ENCODE assay signal across 15 cellular contexts in genomic region chr3:158769519-158770253, GRCh38. TPM values are rescaled to one million over a fixed set of nuclear protein-coding genes. Genes with fewer than 3 reads are reported as not detected.
A peak's percentile ranks its signal among the peaks of the same experiment; 100 is the strongest.
DNase-seq lines count a peak whose midpoint lies in the region; ATAC-seq and TF ChIP-seq lines count a peak whose summit lies in the region.
"Had no signal": no experiment of that assay in that cellular context is flagged by ENCODE, and none has a peak within 500 bp of the region (broad histone marks: within the 10 kb centered on the region; RNA-seq: fewer than 3 reads in every experiment).

No MANE protein-coding gene starts in this region.

- TF ChIP-seq CTCF in AG04450 (IDR thresholded peaks at IDR 0.05; ENCODE audit: low read depth, low read length) (no peak), sigmoid colon (IDR thresholded peaks at IDR 0.05) (no peak)

- no peak overlapping the region for H3K4me3 ChIP-seq in AG04450 (ENCODE audit: low read depth, low read length)
- no peak overlapping the region for H3K4me3 ChIP-seq in adipocyte (ENCODE audit: low read length)
- no peak overlapping the region for H3K4me3 ChIP-seq in sigmoid colon
- H3K4me3 ChIP-seq: skin epidermis had no signal

- TF ChIP-seq EP300 in sigmoid colon (IDR thresholded peaks at IDR 0.05) = no peak

- 54 to 63% methylated on average over 5 of the region's 5 CpGs for WGBS in sigmoid colon, 2 donors

- no peak for DNase-seq in AG04450 (ENCODE audit: low read depth, low spot score)
- DNase-seq in adipocyte (ENCODE audit: low read depth) = peak; percentile 16
- DNase-seq in left ventricle myocardium superior = no peak
- no peak for DNase-seq in sigmoid colon
- no peak for DNase-seq in activated naive CD4-positive, alpha-beta T cell treated with anti-CD3 and anti-CD28 coated beads, Interleukin-2, amount 50 U/mL, for 16 hours
- DNase-seq in inferior parietal cortex (ENCODE audit: extremely low spot score) = no peak
- DNase-seq: activated CD4-positive, CD25-positive, alpha-beta regulatory T cell treated with anti-CD3 and anti-CD28 coated beads, Interleukin-2, amount 50 U/mL, for 72 hours; activated naive CD8-positive, alpha-beta T cell treated with anti-CD3 and anti-CD28 coated beads, Interleukin-2, amount 10 ng/mL, durations not matched to agents 7 days and 5 days; NCI-H1048 had no signal

- H3K9me3 ChIP-seq in AG04450 (ENCODE audit: control insufficient read depth, insufficient read depth, low read length) (no peaks in the 10 kb centered on the region), adipocyte (ENCODE audit: control insufficient read depth, low read length) (no peaks in the 10 kb centered on the region), sigmoid colon (no peaks in the 10 kb centered on the region)
- H3K9me3 ChIP-seq: suprapubic skin had no signal

- no peak overlapping the region for H3K9ac ChIP-seq in adipocyte (ENCODE audit: low read length)

- ATAC-seq in left ventricle myocardium superior = peak; percentile 54
- no peak for ATAC-seq in GM21381 (IDR thresholded peaks at IDR 0.05; ENCODE audit: unreplicated experiment)
- ATAC-seq in HG02759 (IDR thresholded peaks at IDR 0.05; ENCODE audit: unreplicated experiment) = no peak
- ATAC-seq: natural killer cell treated with Interleukin-12 subunit alpha and Interleukin-12 subunit beta and Interleukin-15 and Interleukin-18, amount 100 ng/mL, for 72 hours had no signal

- intact Hi-C loops in left ventricle myocardium superior (cut with micrococcal nuclease) = no loop called here
- intact Hi-C loops in sigmoid colon (cut with DNase I) = no loop called here

- POLR2A ChIA-PET in AG04450 (lab: Yijun Ruan, JAX) = interaction anchor here (0.8 to 1.4 kb wide), 3 partner anchors 31 to 86 kb away, joined by 3 to 4 read pairs (median 3); no protein-coding TSS in a partner anchor

- H3K36me3 ChIP-seq in adipocyte (ENCODE audit: control insufficient read depth, insufficient read depth, low read length, severe bottlenecking) (no peaks in the 10 kb centered on the region), sigmoid colon (no peaks in the 10 kb centered on the region)
- H3K36me3 ChIP-seq: suprapubic skin had no signal

- TF ChIP-seq POLR2A in sigmoid colon (IDR thresholded peaks at IDR 0.05) = no peak

- H3K4me1 ChIP-seq in adipocyte (ENCODE audit: control insufficient read depth, insufficient read depth, low read length) = peaks cover 36% of the 10 kb centered on the region
- peaks cover 0 to 94% (median 89%) of the 10 kb centered on the region in 4 donors for H3K4me1 ChIP-seq in sigmoid colon

- H3K27ac ChIP-seq in AG04450 (ENCODE audit: low read depth, low read length) = peak overlapping the region; percentile 92
- H3K27ac ChIP-seq in sigmoid colon = peak overlapping the region; percentile 45 to 80 (median 77)
- H3K27ac ChIP-seq: suprapubic skin had no signal

- CTCF ChIA-PET in AG04450 (lab: Charles Lee) = interaction anchor here (0.8 to 1.4 kb wide), 4 partner anchors 20 to 110 kb away, joined by 3 to 12 read pairs (median 6); partner anchors contain the start of gene LXN

- no peaks in the 10 kb centered on the region for H3K27me3 ChIP-seq in AG04450 (ENCODE audit: control insufficient read depth, insufficient read depth, low read length)
- no peaks in the 10 kb centered on the region for H3K27me3 ChIP-seq in adipocyte (replicated peaks; ENCODE audit: control insufficient read depth, insufficient read depth, low read length)
- H3K27me3 ChIP-seq in sigmoid colon = no peaks in the 10 kb centered on the region
- H3K27me3 ChIP-seq: suprapubic skin had no signal

RNA-seq across cellular contexts. Expression of gene MFSD1, which starts 32.2 kb away (rescaled TPM):
- polyA plus RNA-seq in AG04450 (2011; rRNA removed) (69.6 and 89.9 TPM in 2 replicates), sigmoid colon (10 to 100 TPM; 25.2 to 54.1 (median 39.5) TPM)
- polyA minus RNA-seq in AG04450 (2011; rRNA and poly(A)+ RNA removed) = 34.7 and 44.4 TPM in 2 replicates
- total RNA-seq in left ventricle myocardium superior (34.3 TPM), sigmoid colon (10 to 100 TPM; 53.9 to 58.5 (median 56.4) TPM)

RNA-seq across cellular contexts. Expression of gene RARRES1, which starts 37.4 kb away (rescaled TPM):
- polyA plus RNA-seq in AG04450 (2011; rRNA removed) (39.0 and 50.4 TPM in 2 replicates), sigmoid colon (10 to 100 TPM; 10.2 to 39.3 (median 14.6) TPM)
- 5.9 and 7.3 TPM in 2 replicates for polyA minus RNA-seq in AG04450 (2011; rRNA and poly(A)+ RNA removed)
- total RNA-seq in left ventricle myocardium superior (14.6 TPM), sigmoid colon (100 to 1,000 TPM in 1 of 4 donors, 10 to 100 TPM in 2, 1 to 10 TPM in 1; 6.4 to 208 (median 26.8) TPM)
- total RNA-seq: activated naive CD8-positive, alpha-beta T cell treated with anti-CD3 and anti-CD28 coated beads, Interleukin-2, amount 10 ng/mL, durations not matched to agents 7 days and 5 days; natural killer cell treated with Interleukin-12 subunit alpha and Interleukin-12 subunit beta and Interleukin-15 and Interleukin-18, amount 100 ng/mL, for 72 hours; OCI-LY7 had no signal
